Comparison of ENCODE assay signal across 9 cellular contexts in the genomic region with DNA sequence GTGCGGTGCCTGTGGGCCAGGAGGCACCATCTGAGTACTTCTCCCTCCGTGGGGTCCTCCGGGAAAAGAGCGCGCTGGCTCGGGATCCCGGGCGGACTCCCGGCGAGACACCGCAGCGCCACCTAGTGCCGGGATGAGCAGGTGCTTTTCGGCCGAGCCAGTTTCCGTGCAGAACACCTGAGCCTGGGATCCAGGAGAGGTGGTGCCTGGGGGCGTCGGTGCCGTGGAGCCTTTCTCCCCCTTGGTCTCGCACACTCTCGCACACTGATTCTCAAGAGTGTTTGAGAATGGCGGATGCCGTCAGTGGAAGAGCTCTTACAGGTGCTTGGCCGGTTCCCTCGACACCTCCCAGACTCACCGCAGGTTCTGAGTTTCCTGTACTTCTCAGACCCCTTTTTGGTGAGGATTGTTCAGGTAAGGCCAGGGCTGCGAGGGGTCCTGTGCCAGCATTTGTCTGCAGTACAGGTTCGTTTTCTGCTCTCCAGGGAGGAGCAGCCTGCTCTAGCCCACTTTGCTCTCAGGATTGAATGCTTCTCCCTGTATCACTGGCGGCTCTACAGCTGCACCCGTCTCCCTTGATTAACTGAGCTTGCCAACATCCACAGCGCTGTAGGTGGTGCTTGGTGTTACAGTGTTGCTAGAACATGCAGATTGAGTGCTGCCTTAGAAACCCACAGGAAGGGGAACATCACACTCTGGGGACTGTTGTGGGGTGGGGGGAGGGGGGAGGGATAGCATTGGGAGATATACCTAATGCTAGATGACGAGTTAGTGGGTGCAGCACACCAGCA. TPM values are rescaled to one million over a fixed set of nuclear protein-coding genes. Genes with fewer than 3 reads are reported as not detected.
DNase-seq lines count a peak whose midpoint lies in the region; ATAC-seq and TF ChIP-seq lines count a peak whose summit lies in the region.
"Had no signal": no experiment of that assay in that cellular context is flagged by ENCODE, and none has a peak within 500 bp of the region (broad histone marks: within the 10 kb centered on the region; RNA-seq: fewer than 3 reads in every experiment).

No MANE protein-coding gene starts in this region.

- H3K4me3 Mint-ChIP-seq in progenitor cell of endocrine pancreas (ENCODE audit: low read depth): no peak overlapping the region

- peaks cover 2% of the 10 kb centered on the region for H3K4me1 Mint-ChIP-seq in progenitor cell of endocrine pancreas (ENCODE audit: low read depth)

- no peak overlapping the region for H3K27ac Mint-ChIP-seq in progenitor cell of endocrine pancreas

- intact Hi-C loops in cardiac septum (cut with DNase I): loop anchor here (5.0 kb wide), 1 partner anchor 423 kb away; no protein-coding TSS in a partner anchor

- H3K9me3 Mint-ChIP-seq in progenitor cell of endocrine pancreas (ENCODE audit: low read depth): peaks cover 4% of the 10 kb centered on the region

- no peaks in the 10 kb centered on the region for H3K27me3 Mint-ChIP-seq in progenitor cell of endocrine pancreas
- H3K27me3 Mint-ChIP-seq: CD4-positive, alpha-beta memory T cell had no signal

- peaks cover 26% of the 10 kb centered on the region for H3K36me3 Mint-ChIP-seq in progenitor cell of endocrine pancreas (ENCODE audit: insufficient read depth)

- peak; percentile 79 for TF ChIP-seq CTCF in progenitor cell of endocrine pancreas (IDR thresholded peaks at IDR 0.05; ENCODE audit: unreplicated experiment)

- peak; percentile 69 for DNase-seq in NCI-H1436 (lab: John Stamatoyannopoulos, UW)
- DNase-seq in NCI-H1436 treated with DMSO at 0.1 percent for 48 hours (lab: John Stamatoyannopoulos, UW): no peak
- peak; percentile 38 for DNase-seq in NCI-H526 treated with DMSO at 0.1 percent for 48 hours (lab: John Stamatoyannopoulos, UW)
- peak; percentile 41 for DNase-seq in activated naive CD4-positive, alpha-beta T cell treated with anti-CD3 and anti-CD28 coated beads, Interleukin-2, amount 50 U/mL, for 16 hours
- DNase-seq in cardiac septum (ENCODE audit: low spot score): peak; percentile 86
- DNase-seq in progenitor cell of endocrine pancreas (ENCODE audit: low spot score, unreplicated experiment): peak; percentile 53

- ATAC-seq in HG03469 (IDR thresholded peaks at IDR 0.05; ENCODE audit: unreplicated experiment): no peak
- no peak for ATAC-seq in GM19023 (IDR thresholded peaks at IDR 0.05; ENCODE audit: unreplicated experiment)

RNA-seq across cellular contexts. Expression of a gene that starts 23.4 kb away (rescaled TPM):
- total RNA-seq in cardiac septum (67.3 TPM), progenitor cell of endocrine pancreas (95.6 and 103 TPM in 2 replicates)

RNA-seq across cellular contexts. Expression of a gene that starts 39.8 kb away (rescaled TPM):
- total RNA-seq in cardiac septum (82.4 TPM), progenitor cell of endocrine pancreas (40.4 and 40.6 TPM in 2 replicates)

RNA-seq across cellular contexts. Expression of a gene that starts 58.7 kb away (rescaled TPM):
- total RNA-seq in cardiac septum (16.2 TPM), progenitor cell of endocrine pancreas (31.8 and 34.2 TPM in 2 replicates)
